16 cellular contexts compared by ENCODE assay signal in the genomic region with DNA sequence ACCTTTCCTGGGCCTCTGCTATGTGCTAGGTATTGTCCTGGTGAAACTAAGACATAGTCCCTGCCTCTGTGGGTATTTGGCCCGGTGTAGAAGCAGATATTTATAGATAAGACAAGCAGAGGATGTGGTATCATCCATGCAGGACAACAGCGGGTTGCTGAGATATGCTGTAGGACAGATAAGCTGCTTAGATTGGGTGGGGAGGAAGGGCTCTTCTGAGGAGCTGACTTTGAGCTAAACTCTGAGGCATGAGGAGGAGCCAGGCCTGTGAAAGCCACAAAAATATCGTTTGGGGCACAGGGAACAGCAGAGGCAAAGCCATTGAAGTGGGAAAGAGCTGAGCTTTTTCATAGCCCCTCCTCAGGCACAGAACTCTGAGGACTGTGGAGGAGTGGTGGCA.
"Had no signal": no experiment of that assay in that cellular context is flagged by ENCODE, and none has a peak within 500 bp of the region (broad histone marks: within the 10 kb centered on the region; RNA-seq: fewer than 3 reads in every experiment).

No MANE protein-coding gene starts in this region.

- H3K27ac ChIP-seq: neutrophil, transverse colon had no signal

- H3K27me3 ChIP-seq: neutrophil, transverse colon had no signal

- H3K9me3 ChIP-seq: neutrophil, transverse colon had no signal

- H3K27ac Mint-ChIP-seq: activated B cell treated with CpG ODN at 0.5 μM for 24 hours; activated CD8-positive, alpha-beta memory T cell treated with anti-CD3 and anti-CD28 coated beads, Interleukin-2, amount 10 ng/mL, durations not matched to agents 7 days and 5 days; endodermal cell; progenitor cell of endocrine pancreas; stimulated activated effector memory CD8-positive, alpha-beta T cell treated with anti-CD3 and anti-CD28 coated beads, Interleukin-12 subunit alpha, Interleukin-12 subunit beta, amount 100 ng/mL, for 72 hours had no signal

- ATAC-seq: activated CD8-positive, alpha-beta memory T cell treated with anti-CD3 and anti-CD28 coated beads, Interleukin-2, amount 10 ng/mL, durations not matched to agents 7 days and 5 days; activated T-cell treated with anti-CD3 and anti-CD28 coated beads, Interleukin-2, amount 50 U/mL, for 4 hours; naive thymus-derived CD4-positive, alpha-beta T cell; right cardiac atrium; stimulated activated effector memory CD8-positive, alpha-beta T cell treated with anti-CD3 and anti-CD28 coated beads, Interleukin-12 subunit alpha, Interleukin-12 subunit beta, amount 100 ng/mL, for 72 hours had no signal

- DNase-seq: activated B cell treated with CpG ODN at 0.5 μM for 24 hours; activated CD4-positive, alpha-beta T cell treated with anti-CD3 and anti-CD28 coated beads, Interleukin-2, amount 50 U/mL, for 48 hours; activated CD8-positive, alpha-beta memory T cell treated with anti-CD3 and anti-CD28 coated beads, Interleukin-2, amount 10 ng/mL, durations not matched to agents 7 days and 5 days; activated gamma-delta T cell; activated T-cell treated with anti-CD3 and anti-CD28 coated beads, Interleukin-2, amount 50 U/mL, for 4 hours; aorta; endodermal cell; right cardiac atrium; substantia nigra; SW 1271; transverse colon had no signal

- H3K4me1 ChIP-seq: transverse colon had no signal

- H3K4me3 ChIP-seq: lung, transverse colon had no signal

- H3K4me3 Mint-ChIP-seq: activated B cell treated with CpG ODN at 0.5 μM for 24 hours; activated CD8-positive, alpha-beta memory T cell treated with anti-CD3 and anti-CD28 coated beads, Interleukin-2, amount 10 ng/mL, durations not matched to agents 7 days and 5 days; activated T-cell treated with anti-CD3 and anti-CD28 coated beads, Interleukin-2, amount 50 U/mL, for 4 hours; endodermal cell; naive thymus-derived CD4-positive, alpha-beta T cell; stimulated activated effector memory CD8-positive, alpha-beta T cell treated with anti-CD3 and anti-CD28 coated beads, Interleukin-12 subunit alpha, Interleukin-12 subunit beta, amount 100 ng/mL, for 72 hours had no signal

- H3K36me3 Mint-ChIP-seq: stimulated activated effector memory CD8-positive, alpha-beta T cell treated with anti-CD3 and anti-CD28 coated beads, Interleukin-12 subunit alpha, Interleukin-12 subunit beta, amount 100 ng/mL, for 72 hours had no signal

- H3K27me3 Mint-ChIP-seq: activated B cell treated with CpG ODN at 0.5 μM for 24 hours; naive thymus-derived CD4-positive, alpha-beta T cell; progenitor cell of endocrine pancreas had no signal

- H3K36me3 ChIP-seq: neutrophil, transverse colon had no signal

- H3K4me1 Mint-ChIP-seq: activated B cell treated with CpG ODN at 0.5 μM for 24 hours had no signal

- H3K9me3 Mint-ChIP-seq: activated B cell treated with CpG ODN at 0.5 μM for 24 hours; activated T-cell treated with anti-CD3 and anti-CD28 coated beads, Interleukin-2, amount 50 U/mL, for 4 hours; endodermal cell; stimulated activated effector memory CD8-positive, alpha-beta T cell treated with anti-CD3 and anti-CD28 coated beads, Interleukin-12 subunit alpha, Interleukin-12 subunit beta, amount 100 ng/mL, for 72 hours had no signal
